Comparison of ENCODE assay signal across 8 cellular contexts in the genomic region with DNA sequence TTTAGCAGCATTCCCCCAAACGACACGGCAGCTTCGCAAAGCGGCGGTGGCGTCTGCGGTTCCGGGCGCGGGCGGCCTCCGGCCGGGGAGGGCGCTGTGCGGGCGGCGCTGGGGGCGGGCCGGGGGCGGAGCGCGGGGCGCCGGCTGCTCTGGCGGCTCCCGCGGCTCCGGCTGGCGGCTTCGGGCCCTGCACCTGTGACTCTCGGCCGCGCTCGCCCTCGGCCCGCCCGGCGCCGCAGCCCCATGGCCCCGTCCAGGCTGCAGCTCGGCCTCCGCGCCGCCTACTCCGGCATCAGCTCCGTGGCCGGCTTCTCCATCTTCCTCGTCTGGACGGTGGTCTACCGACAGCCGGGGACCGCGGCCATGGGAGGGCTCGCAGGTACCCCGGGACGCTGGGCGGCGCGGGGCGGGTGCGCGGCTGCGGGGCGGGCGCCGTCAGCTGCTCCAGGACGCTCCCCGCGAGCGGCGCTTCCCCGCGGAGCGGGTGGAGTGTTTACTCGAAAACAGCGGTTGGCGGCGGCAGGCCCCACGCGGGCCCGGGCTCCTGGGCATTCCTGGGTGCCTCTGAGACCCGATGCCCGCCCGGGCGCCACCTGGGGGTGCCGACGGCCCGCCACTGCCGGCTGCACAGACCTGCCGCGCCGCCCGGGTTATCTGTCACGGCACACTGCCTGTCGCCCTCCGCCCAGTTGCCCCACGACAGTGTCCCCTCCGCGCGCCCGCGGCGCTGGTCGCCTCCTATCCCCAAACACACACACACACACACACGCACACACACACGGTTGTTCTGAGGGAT. TPM values are rescaled to one million over a fixed set of nuclear protein-coding genes. Genes with fewer than 3 reads are reported as not detected.
DNase-seq lines count a peak whose midpoint lies in the region; ATAC-seq lines count a peak whose summit lies in the region.

SLC48A1 (plus strand) TSS at position 177 of the 796 bp plus-strand sequence; CDS start at position 244, 67 bp downstream.

- H3K36me3 Mint-ChIP-seq in memory B cell: no peaks in the 10 kb centered on the region

- H3K4me1 Mint-ChIP-seq in memory B cell: peaks cover 22% of the 10 kb centered on the region

- H3K27me3 ChIP-seq in ectodermal cell (ENCODE audit: control insufficient read depth, insufficient read depth, low read length, poor library complexity, severe bottlenecking): peaks cover 23% of the 10 kb centered on the region

- H3K4me1 ChIP-seq in ectodermal cell (ENCODE audit: control insufficient read depth, insufficient read depth, low read length): peaks cover 6% of the 10 kb centered on the region

- ATAC-seq in GM18502 (IDR thresholded peaks at IDR 0.05; ENCODE audit: poor library complexity, unreplicated experiment) (peak; percentile 76), HG02885 (IDR thresholded peaks at IDR 0.05; ENCODE audit: poor library complexity, unreplicated experiment) (peak; percentile 88), memory B cell (ENCODE audit: low read depth) (peak; percentile 91)

- peak within 1 kb of the TSS; percentile 92 for H3K4me3 Mint-ChIP-seq in memory B cell

- DNase-seq in 8988T: peak; percentile 99
- peak; percentile 50 for DNase-seq in NCI-H2196 treated with DMSO at 0.1 percent for 48 hours (lab: John Stamatoyannopoulos, UW; ENCODE audit: unreplicated experiment)
- DNase-seq in activated CD4-positive, alpha-beta T cell treated with anti-CD3 and anti-CD28 coated beads, Interleukin-2, amount 50 U/mL, for 48 hours: peak; percentile 67 to 74
- peak; percentile 76 for DNase-seq in memory B cell (ENCODE audit: low spot score in 2 of 2)
- DNase-seq in stimulated activated CD8-positive, alpha-beta memory T cell treated with anti-CD3 and anti-CD28 coated beads, Interleukin-12 subunit alpha, Interleukin-12 subunit beta, amount 100 ng/mL, for 1 hour (ENCODE audit: low read depth): peak; percentile 41

- no peaks in the 10 kb centered on the region for H3K36me3 ChIP-seq in ectodermal cell (ENCODE audit: control insufficient read depth, insufficient read depth, low read length)

- peak within 1 kb of the TSS; percentile 73 for H3K4me3 ChIP-seq in ectodermal cell (ENCODE audit: insufficient read depth, low read depth, low read length)

- WGBS in ectodermal cell, 2 experiments: 1% methylated on average over 104 to 105 of the region's 106 CpGs

- no peaks in the 10 kb centered on the region for H3K9me3 Mint-ChIP-seq in memory B cell

- H3K27ac Mint-ChIP-seq in memory B cell: peak within 1 kb of the TSS; percentile 71

- no peaks in the 10 kb centered on the region for H3K9me3 ChIP-seq in ectodermal cell (ENCODE audit: control insufficient read depth, low read length)

- H3K27me3 Mint-ChIP-seq in memory B cell: no peaks in the 10 kb centered on the region

- no peak within 1 kb of the TSS for H3K27ac ChIP-seq in ectodermal cell (ENCODE audit: insufficient read depth, low read depth, low read length, poor library complexity, severe bottlenecking)

RNA-seq across cellular contexts. Expression of gene SLC48A1, which starts in this region (rescaled TPM):
- polyA plus RNA-seq in ectodermal cell (2013, experiment 1 of 4): 15.3 TPM
- 14.6 TPM for polyA plus RNA-seq in ectodermal cell (2013, experiment 2 of 4)
- 11.3 TPM for polyA plus RNA-seq in ectodermal cell (2013, experiment 3 of 4)
- polyA plus RNA-seq in ectodermal cell (2013, experiment 4 of 4): 13.5 TPM

Comparison
In these comparisons a context has a peak if more than half of its experiments do, and no peak if none do; other contexts are left out.
1. DNase-seq: peak in every context shown above with its lines; median percentile 99 in 8988T; 76 in memory B cell; 70 in activated CD4-positive, alpha-beta T cell treated with anti-CD3 and anti-CD28 coated beads, Interleukin-2, amount 50 U/mL, for 48 hours; 50 in NCI-H2196 treated with DMSO at 0.1 percent for 48 hours; 41 in stimulated activated CD8-positive, alpha-beta memory T cell treated with anti-CD3 and anti-CD28 coated beads, Interleukin-12 subunit alpha, Interleukin-12 subunit beta, amount 100 ng/mL, for 1 hour.